21 cellular contexts compared by ENCODE assay signal in the genomic region with DNA sequence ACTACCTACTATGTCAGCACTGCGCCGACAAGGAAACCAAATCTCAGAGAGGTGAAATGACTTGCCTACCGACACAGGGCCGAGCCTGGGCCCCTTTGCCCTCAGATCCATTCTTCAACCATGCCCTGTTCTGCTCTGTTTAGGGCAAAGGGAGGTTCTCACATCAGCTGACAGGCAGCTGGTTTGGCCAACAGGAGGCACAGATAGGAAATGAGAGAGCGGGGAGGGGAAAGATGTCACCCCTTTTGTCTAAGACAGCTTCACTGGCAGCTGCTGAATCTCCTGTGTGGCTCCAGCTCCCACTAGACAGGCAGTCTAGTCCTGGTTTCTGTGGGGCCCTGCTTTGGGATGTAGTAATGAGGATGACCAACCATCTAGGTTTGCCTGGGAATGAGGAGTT.
DNase-seq lines count a peak whose midpoint lies in the region; ATAC-seq and TF ChIP-seq lines count a peak whose summit lies in the region.
"Had no signal": no experiment of that assay in that cellular context is flagged by ENCODE, and none has a peak within 500 bp of the region (broad histone marks: within the 10 kb centered on the region; RNA-seq: fewer than 3 reads in every experiment).

No MANE protein-coding gene starts in this region.

- POLR2A ChIA-PET in activated CD4-positive, alpha-beta memory T cell treated with anti-CD3 and anti-CD28 coated beads for 36 hours (lab: Charles Lee): no interaction called here
- POLR2A ChIA-PET in activated CD4-positive, alpha-beta memory T cell treated with anti-CD3 and anti-CD28 coated beads, Interleukin-2, amount 10 ng/mL, durations not matched to agents 7 days and 5 days (lab: Charles Lee): no interaction called here
- POLR2A ChIA-PET in naive thymus-derived CD8-positive, alpha-beta T cell (lab: Charles Lee): no interaction called here

- no peaks in the 10 kb centered on the region for H3K36me3 ChIP-seq in SU-DHL-6 (ENCODE audit: low read length)
- H3K36me3 ChIP-seq: cardiac muscle cell, gastroesophageal sphincter, sigmoid colon, uterus had no signal

- H3K4me3 Mint-ChIP-seq in activated CD4-positive, alpha-beta memory T cell treated with anti-CD3 and anti-CD28 coated beads for 36 hours: no peak overlapping the region
- no peak overlapping the region for H3K4me3 Mint-ChIP-seq in activated CD4-positive, alpha-beta memory T cell treated with anti-CD3 and anti-CD28 coated beads, Interleukin-2, amount 10 ng/mL, durations not matched to agents 7 days and 5 days
- H3K4me3 Mint-ChIP-seq in naive thymus-derived CD8-positive, alpha-beta T cell: peak overlapping the region in 7 of 10 donors; percentile 8 to 65 (median 39)
- no peak overlapping the region for H3K4me3 Mint-ChIP-seq in activated CD8-positive, alpha-beta memory T cell treated with anti-CD3 and anti-CD28 coated beads, Interleukin-2, amount 10 ng/mL, durations not matched to agents 7 days and 5 days

- peaks cover 33% of the 10 kb centered on the region for H3K4me1 Mint-ChIP-seq in activated CD4-positive, alpha-beta memory T cell treated with anti-CD3 and anti-CD28 coated beads for 36 hours (ENCODE audit: low read depth)
- H3K4me1 Mint-ChIP-seq in activated CD4-positive, alpha-beta memory T cell treated with anti-CD3 and anti-CD28 coated beads, Interleukin-2, amount 10 ng/mL, durations not matched to agents 7 days and 5 days: peaks cover 13% of the 10 kb centered on the region
- peaks cover 26 to 49% (median 40%) of the 10 kb centered on the region in 4 donors for H3K4me1 Mint-ChIP-seq in naive thymus-derived CD8-positive, alpha-beta T cell
- peaks cover 14% of the 10 kb centered on the region for H3K4me1 Mint-ChIP-seq in activated CD8-positive, alpha-beta memory T cell treated with anti-CD3 and anti-CD28 coated beads, Interleukin-2, amount 10 ng/mL, durations not matched to agents 7 days and 5 days

- intact Hi-C loops in activated CD4-positive, alpha-beta memory T cell treated with anti-CD3 and anti-CD28 coated beads for 36 hours (cut with micrococcal nuclease): no loop called here

- H3K4me2 ChIP-seq in SU-DHL-6 (ENCODE audit: low read depth, low read length, poor library complexity, severe bottlenecking): peak overlapping the region; percentile 37

- no peaks in the 10 kb centered on the region for H3K36me3 Mint-ChIP-seq in activated CD4-positive, alpha-beta memory T cell treated with anti-CD3 and anti-CD28 coated beads for 36 hours
- H3K36me3 Mint-ChIP-seq in activated CD4-positive, alpha-beta memory T cell treated with anti-CD3 and anti-CD28 coated beads, Interleukin-2, amount 10 ng/mL, durations not matched to agents 7 days and 5 days (ENCODE audit: low read depth): peaks cover 16% of the 10 kb centered on the region
- peaks cover 0 to 18% (median 5%) of the 10 kb centered on the region in 3 donors for H3K36me3 Mint-ChIP-seq in naive thymus-derived CD8-positive, alpha-beta T cell
- H3K36me3 Mint-ChIP-seq in activated CD8-positive, alpha-beta memory T cell treated with anti-CD3 and anti-CD28 coated beads, Interleukin-2, amount 10 ng/mL, durations not matched to agents 7 days and 5 days: peaks cover 26% of the 10 kb centered on the region

- CTCF ChIA-PET in activated CD4-positive, alpha-beta memory T cell treated with anti-CD3 and anti-CD28 coated beads for 36 hours (lab: Charles Lee): no interaction called here
- CTCF ChIA-PET in activated CD4-positive, alpha-beta memory T cell treated with anti-CD3 and anti-CD28 coated beads, Interleukin-2, amount 10 ng/mL, durations not matched to agents 7 days and 5 days (lab: Charles Lee): no interaction called here
- CTCF ChIA-PET in activated CD8-positive, alpha-beta memory T cell treated with anti-CD3 and anti-CD28 coated beads, Interleukin-2, amount 10 ng/mL, durations not matched to agents 7 days and 5 days (lab: Charles Lee): no interaction called here

- peak; percentile 26 for DNase-seq in activated CD4-positive, alpha-beta memory T cell treated with anti-CD3 and anti-CD28 coated beads for 36 hours
- DNase-seq in activated CD4-positive, alpha-beta memory T cell treated with anti-CD3 and anti-CD28 coated beads, Interleukin-2, amount 10 ng/mL, durations not matched to agents 7 days and 5 days: no peak
- DNase-seq in naive thymus-derived CD8-positive, alpha-beta T cell: peak in 2 of 10 donors; percentile 18 to 29
- DNase-seq in activated CD8-positive, alpha-beta memory T cell treated with anti-CD3 and anti-CD28 coated beads, Interleukin-2, amount 10 ng/mL, durations not matched to agents 7 days and 5 days: no peak
- DNase-seq in activated CD8-positive, alpha-beta memory T cell treated with anti-CD3 and anti-CD28 coated beads, Interleukin-2, amount 50 U/mL, for 48 hours: no peak
- DNase-seq in GM20000 (ENCODE audit: low spot score): no peak
- DNase-seq: ACHN; Caco-2; GOT3; mammary epithelial cell; NCI-H1105 treated with DMSO at 0.1 percent for 48 hours; NCI-H226; sigmoid colon; stimulated activated CD4-positive, alpha-beta T cell treated with anti-CD3 and anti-CD28 coated beads, Interleukin-4, amount 100 ng/mL, for 4 hours; uterus had no signal

- H3K27me3 Mint-ChIP-seq in activated CD4-positive, alpha-beta memory T cell treated with anti-CD3 and anti-CD28 coated beads for 36 hours: no peaks in the 10 kb centered on the region
- no peaks in the 10 kb centered on the region for H3K27me3 Mint-ChIP-seq in activated CD4-positive, alpha-beta memory T cell treated with anti-CD3 and anti-CD28 coated beads, Interleukin-2, amount 10 ng/mL, durations not matched to agents 7 days and 5 days
- no peaks in the 10 kb centered on the region for H3K27me3 Mint-ChIP-seq in naive thymus-derived CD8-positive, alpha-beta T cell
- no peaks in the 10 kb centered on the region for H3K27me3 Mint-ChIP-seq in activated CD8-positive, alpha-beta memory T cell treated with anti-CD3 and anti-CD28 coated beads, Interleukin-2, amount 10 ng/mL, durations not matched to agents 7 days and 5 days

- H3K27me3 ChIP-seq in SU-DHL-6 (ENCODE audit: low read length): no peaks in the 10 kb centered on the region
- H3K27me3 ChIP-seq: cardiac muscle cell, gastroesophageal sphincter, sigmoid colon, uterus had no signal

- peaks cover 17% of the 10 kb centered on the region for H3K9me3 Mint-ChIP-seq in activated CD4-positive, alpha-beta memory T cell treated with anti-CD3 and anti-CD28 coated beads for 36 hours
- peaks cover 38% of the 10 kb centered on the region for H3K9me3 Mint-ChIP-seq in activated CD4-positive, alpha-beta memory T cell treated with anti-CD3 and anti-CD28 coated beads, Interleukin-2, amount 10 ng/mL, durations not matched to agents 7 days and 5 days
- H3K9me3 Mint-ChIP-seq in naive thymus-derived CD8-positive, alpha-beta T cell: peaks cover 0 to 28% (median 10%) of the 10 kb centered on the region in 9 donors
- peaks cover 9% of the 10 kb centered on the region for H3K9me3 Mint-ChIP-seq in activated CD8-positive, alpha-beta memory T cell treated with anti-CD3 and anti-CD28 coated beads, Interleukin-2, amount 10 ng/mL, durations not matched to agents 7 days and 5 days (ENCODE audit: low read depth)

- H4K20me1 ChIP-seq in SU-DHL-6 (ENCODE audit: low read depth, low read length): no peaks in the 10 kb centered on the region

- peak overlapping the region; percentile 19; the same call in 1 of the 2 replicates for H3K9ac ChIP-seq in SU-DHL-6 (ENCODE audit: low read length)

- H2AFZ ChIP-seq in SU-DHL-6 (ENCODE audit: low read depth, low read length, severe bottlenecking): no peak overlapping the region

- H3K9me3 ChIP-seq in SU-DHL-6 (ENCODE audit: insufficient read depth, low read length): no peaks in the 10 kb centered on the region
- H3K9me3 ChIP-seq: Caco-2, gastroesophageal sphincter, sigmoid colon, uterus had no signal

- H3K27ac ChIP-seq in SU-DHL-6 (ENCODE audit: low read depth, low read length): peak overlapping the region; percentile 70
- H3K27ac ChIP-seq: cardiac muscle cell, gastroesophageal sphincter, sigmoid colon, SK-N-MC had no signal

- no peak for TF ChIP-seq CTCF in SU-DHL-6 (IDR thresholded peaks at IDR 0.05; ENCODE audit: insufficient read depth, low read length, poor library complexity, severe bottlenecking)
- no peak for TF ChIP-seq CTCF in GM20000 (IDR thresholded peaks at IDR 0.05; ENCODE audit: extremely low read depth, missing control alignments)

- no peaks in the 10 kb centered on the region for H3F3A ChIP-seq in SU-DHL-6 (ENCODE audit: insufficient read depth)

- peak; percentile 24 for ATAC-seq in GM21423 (IDR thresholded peaks at IDR 0.05; ENCODE audit: unreplicated experiment)
- ATAC-seq in naive thymus-derived CD8-positive, alpha-beta T cell: peak; percentile 33 to 58
- no peak for ATAC-seq in activated CD8-positive, alpha-beta memory T cell treated with anti-CD3 and anti-CD28 coated beads, Interleukin-2, amount 10 ng/mL, durations not matched to agents 7 days and 5 days
- ATAC-seq: gastroesophageal sphincter had no signal

- no peak overlapping the region for H3K4me3 ChIP-seq in SU-DHL-6 (ENCODE audit: insufficient read depth, low read length, poor library complexity, severe bottlenecking)
- H3K4me3 ChIP-seq: cardiac muscle cell, gastroesophageal sphincter, sigmoid colon, SK-N-MC, uterus had no signal

- no peaks in the 10 kb centered on the region for H3K9me2 ChIP-seq in SU-DHL-6 (replicated peaks; ENCODE audit: insufficient read depth, low read length)

- H3K27ac Mint-ChIP-seq in activated CD4-positive, alpha-beta memory T cell treated with anti-CD3 and anti-CD28 coated beads for 36 hours: no peak overlapping the region
- H3K27ac Mint-ChIP-seq in activated CD4-positive, alpha-beta memory T cell treated with anti-CD3 and anti-CD28 coated beads, Interleukin-2, amount 10 ng/mL, durations not matched to agents 7 days and 5 days: no peak overlapping the region
- peak overlapping the region; percentile 44 to 88 (median 77) for H3K27ac Mint-ChIP-seq in naive thymus-derived CD8-positive, alpha-beta T cell
- no peak overlapping the region for H3K27ac Mint-ChIP-seq in activated CD8-positive, alpha-beta memory T cell treated with anti-CD3 and anti-CD28 coated beads, Interleukin-2, amount 10 ng/mL, durations not matched to agents 7 days and 5 days
- H3K27ac Mint-ChIP-seq: activated T-helper 2 cell treated with anti-CD3 and anti-CD28 coated beads, Interferon-gamma antibody, Interleukin-2, Interleukin-4, amounts not matched to agents 10 μg/mL and 5 μg/mL and 100 μg/mL, durations not matched to agents 14 hours and 24 hours and 36 hours had no signal

- no peaks in the 10 kb centered on the region for H3K79me2 ChIP-seq in SU-DHL-6 (ENCODE audit: insufficient read depth, low read length)

Comparison
In these comparisons a context has a peak if more than half of its experiments do, and no peak if none do; other contexts are left out.
1. H3K27ac Mint-ChIP-seq: peak in naive thymus-derived CD8-positive, alpha-beta T cell (10 of 10); none in activated CD4-positive, alpha-beta memory T cell treated with anti-CD3 and anti-CD28 coated beads for 36 hours (single experiment), activated CD4-positive, alpha-beta memory T cell treated with anti-CD3 and anti-CD28 coated beads, Interleukin-2, amount 10 ng/mL, durations not matched to agents 7 days and 5 days (single experiment) and activated CD8-positive, alpha-beta memory T cell treated with anti-CD3 and anti-CD28 coated beads, Interleukin-2, amount 10 ng/mL, durations not matched to agents 7 days and 5 days (single experiment).
2. H3K4me3 Mint-ChIP-seq: peak in naive thymus-derived CD8-positive, alpha-beta T cell (7 of 10); none in activated CD4-positive, alpha-beta memory T cell treated with anti-CD3 and anti-CD28 coated beads for 36 hours (single experiment), activated CD4-positive, alpha-beta memory T cell treated with anti-CD3 and anti-CD28 coated beads, Interleukin-2, amount 10 ng/mL, durations not matched to agents 7 days and 5 days (single experiment) and activated CD8-positive, alpha-beta memory T cell treated with anti-CD3 and anti-CD28 coated beads, Interleukin-2, amount 10 ng/mL, durations not matched to agents 7 days and 5 days (single experiment).